In genomic region chr5:115843444-115844130, GRCh38 we compare ENCODE assay signal across 10 cellular contexts. TPM values are rescaled to one million over a fixed set of nuclear protein-coding genes. Genes with fewer than 3 reads are reported as not detected.
DNase-seq lines count a peak whose midpoint lies in the region; ATAC-seq and TF ChIP-seq lines count a peak whose summit lies in the region.
"Had no signal": no experiment of that assay in that cellular context is flagged by ENCODE, and none has a peak within 500 bp of the region (broad histone marks: within the 10 kb centered on the region; RNA-seq: fewer than 3 reads in every experiment).

No MANE protein-coding gene starts in this region.

- H3K36me3 ChIP-seq in heart right ventricle (no peaks in the 10 kb centered on the region), aorta (ENCODE audit: control insufficient read depth in 1 of 2, insufficient read depth in 2 of 2, low read length in 1 of 2) (no peaks in the 10 kb centered on the region)

- no peaks in the 10 kb centered on the region for H3K9me3 Mint-ChIP-seq in activated T-helper 1 cell treated with anti-CD3 and anti-CD28 coated beads, Interleukin-12 subunit alpha, Interleukin-12 subunit beta, Interleukin-2, Interleukin-4 antibody, amounts not matched to agents 30 ng/mL and 10 ng/mL and 1 ng/mL, durations not matched to agents 14 hours and 24 hours and 36 hours
- no peaks in the 10 kb centered on the region for H3K9me3 Mint-ChIP-seq in immature natural killer cell
- H3K9me3 Mint-ChIP-seq: T-helper 1 cell treated with Interleukin-12 subunit alpha and Interleukin-12 subunit beta and Interleukin-4 antibody, amounts not matched to agents 30 μg/mL and 1 μg/mL, for 36 hours had no signal

- DNase-seq in heart right ventricle (peak in 1 of 2 donors; percentile 14), left ventricle myocardium superior (no peak), immature natural killer cell (no peak), aorta (no peak), NCI-H1694 (lab: John Stamatoyannopoulos, UW) (no peak)
- no peak for DNase-seq in activated T-helper 1 cell treated with anti-CD3 and anti-CD28 coated beads, Interleukin-12 subunit alpha, Interleukin-12 subunit beta, Interleukin-2, Interleukin-4 antibody, amounts not matched to agents 30 ng/mL and 10 ng/mL and 1 ng/mL, durations not matched to agents 14 hours and 24 hours and 36 hours (ENCODE audit: low spot score)
- DNase-seq: mesendoderm had no signal

- H3K4me1 Mint-ChIP-seq in activated T-helper 1 cell treated with anti-CD3 and anti-CD28 coated beads, Interleukin-12 subunit alpha, Interleukin-12 subunit beta, Interleukin-2, Interleukin-4 antibody, amounts not matched to agents 30 ng/mL and 10 ng/mL and 1 ng/mL, durations not matched to agents 14 hours and 24 hours and 36 hours (ENCODE audit: low read depth): peaks cover 44% of the 10 kb centered on the region
- peaks cover 41 to 50% of the 10 kb centered on the region in 2 donors for H3K4me1 Mint-ChIP-seq in immature natural killer cell

- H3K4me3 ChIP-seq in heart right ventricle (peak overlapping the region in 9 of 10 donors; percentile 59 to 96 (median 90)), aorta (ENCODE audit: low read length in 2 of 2) (peak overlapping the region; percentile 72 to 83)

- intact Hi-C loops in heart right ventricle (cut with DNase I) (loop anchor here in 6 of 10 donors (5.0 to 10.0 kb wide), 6 partner anchors 211 to 529 kb away; partner anchors contain the start of genes TMED7 (in 2 of the 6) and COMMD10 (in 1 of the 6)), left ventricle myocardium superior (cut with micrococcal nuclease) (no loop called here), aorta (cut with DNase I) (loop anchor here (5.0 to 10.0 kb wide), 4 partner anchors 121 to 224 kb away; partner anchors contain the start of genes ARL14EPL (in 1 of the 2) and LVRN (in 1 of the 2))
- intact Hi-C loops in activated T-helper 1 cell treated with anti-CD3 and anti-CD28 coated beads, Interleukin-12 subunit alpha, Interleukin-12 subunit beta, Interleukin-2, Interleukin-4 antibody, amounts not matched to agents 30 ng/mL and 10 ng/mL and 1 ng/mL, durations not matched to agents 14 hours and 24 hours and 36 hours (cut with micrococcal nuclease): no loop called here

- 61 to 66% methylated on average over 6 of the region's 6 CpGs for WGBS in heart right ventricle, 2 donors
- WGBS in aorta, 2 donors: 19 to 21% methylated on average over 6 of the region's 6 CpGs

- H3K27ac ChIP-seq in heart right ventricle: peak overlapping the region; percentile 4 to 98 (median 95)
- H3K27ac ChIP-seq in aorta (ENCODE audit: low read depth in 1 of 2, low read length in 2 of 2): no peak overlapping the region

- no peaks in the 10 kb centered on the region for H3K27me3 ChIP-seq in heart right ventricle
- no peaks in the 10 kb centered on the region for H3K27me3 ChIP-seq in aorta (ENCODE audit: control insufficient read depth in 1 of 2, insufficient read depth in 2 of 2, low read length in 1 of 2)

- H3K9me3 ChIP-seq in heart right ventricle (no peaks in the 10 kb centered on the region), aorta (ENCODE audit: control insufficient read depth, low read length) (no peaks in the 10 kb centered on the region)

- peaks cover 17% of the 10 kb centered on the region for H3K36me3 Mint-ChIP-seq in activated T-helper 1 cell treated with anti-CD3 and anti-CD28 coated beads, Interleukin-12 subunit alpha, Interleukin-12 subunit beta, Interleukin-2, Interleukin-4 antibody, amounts not matched to agents 30 ng/mL and 10 ng/mL and 1 ng/mL, durations not matched to agents 14 hours and 24 hours and 36 hours (ENCODE audit: low read depth)
- H3K36me3 Mint-ChIP-seq in immature natural killer cell: no peaks in the 10 kb centered on the region

- H3K4me3 Mint-ChIP-seq in activated T-helper 1 cell treated with anti-CD3 and anti-CD28 coated beads, Interleukin-12 subunit alpha, Interleukin-12 subunit beta, Interleukin-2, Interleukin-4 antibody, amounts not matched to agents 30 ng/mL and 10 ng/mL and 1 ng/mL, durations not matched to agents 14 hours and 24 hours and 36 hours: peak overlapping the region; percentile 93
- H3K4me3 Mint-ChIP-seq in immature natural killer cell: peak overlapping the region in 4 of 5 donors; percentile 98 to 99 (median 98)

- ATAC-seq in heart right ventricle: peak in 1 of 8 donors; percentile 25
- ATAC-seq in left ventricle myocardium superior: no peak
- ATAC-seq in aorta (ENCODE audit: low FRiP score): no peak
- ATAC-seq in GM18861 (IDR thresholded peaks at IDR 0.05; ENCODE audit: unreplicated experiment): no peak
- ATAC-seq in HG02678 (IDR thresholded peaks at IDR 0.05; ENCODE audit: unreplicated experiment): no peak

- no peak for TF ChIP-seq CTCF in heart right ventricle (IDR thresholded peaks at IDR 0.05)

- no peak overlapping the region for H3K27ac Mint-ChIP-seq in activated T-helper 1 cell treated with anti-CD3 and anti-CD28 coated beads, Interleukin-12 subunit alpha, Interleukin-12 subunit beta, Interleukin-2, Interleukin-4 antibody, amounts not matched to agents 30 ng/mL and 10 ng/mL and 1 ng/mL, durations not matched to agents 14 hours and 24 hours and 36 hours
- H3K27ac Mint-ChIP-seq in immature natural killer cell: peak overlapping the region in 4 of 6 donors; percentile 53 to 97 (median 91)
- H3K27ac Mint-ChIP-seq: T-helper 1 cell treated with Interleukin-12 subunit alpha and Interleukin-12 subunit beta and Interleukin-4 antibody, amounts not matched to agents 30 μg/mL and 1 μg/mL, for 36 hours had no signal

- H3K4me1 ChIP-seq in heart right ventricle (peaks cover 4 to 79% (median 52%) of the 10 kb centered on the region in 9 donors), aorta (ENCODE audit: control insufficient read depth in 1 of 2, insufficient read depth in 2 of 2, low read length in 2 of 2) (peaks cover 0 to 15% of the 10 kb centered on the region in 2 donors)

- H3K27me3 Mint-ChIP-seq in activated T-helper 1 cell treated with anti-CD3 and anti-CD28 coated beads, Interleukin-12 subunit alpha, Interleukin-12 subunit beta, Interleukin-2, Interleukin-4 antibody, amounts not matched to agents 30 ng/mL and 10 ng/mL and 1 ng/mL, durations not matched to agents 14 hours and 24 hours and 36 hours (ENCODE audit: insufficient read depth): no peaks in the 10 kb centered on the region
- H3K27me3 Mint-ChIP-seq in immature natural killer cell (ENCODE audit: low read depth in 3 of 3): peaks cover 5 to 13% (median 12%) of the 10 kb centered on the region in 3 donors

RNA-seq across cellular contexts. Expression of gene AP3S1, which starts 1.9 kb away (rescaled TPM):
- total RNA-seq in heart right ventricle: 10 to 100 TPM; 31.9 to 63.0 (median 42.2) TPM
- polyA plus RNA-seq in heart right ventricle: 10 to 100 TPM; 30.3 to 42.2 TPM
- total RNA-seq in left ventricle myocardium superior: 50.9 TPM
- total RNA-seq in activated T-helper 1 cell treated with anti-CD3 and anti-CD28 coated beads, Interleukin-12 subunit alpha, Interleukin-12 subunit beta, Interleukin-2, Interleukin-4 antibody, amounts not matched to agents 30 ng/mL and 10 ng/mL and 1 ng/mL, durations not matched to agents 14 hours and 24 hours and 36 hours: 49.7 and 53.5 TPM in 2 replicates
- polyA plus RNA-seq in immature natural killer cell: 10 to 100 TPM; 63.7 to 96.1 (median 71.7) TPM
- 100 to 1,000 TPM; 114 to 118 TPM for total RNA-seq in aorta
- 100 to 1,000 TPM in 1 of 2 donors, 10 to 100 TPM in 1; 86.5 to 273 TPM for polyA plus RNA-seq in aorta

RNA-seq across cellular contexts. Expression of gene ATG12, which starts 2.2 kb away (rescaled TPM):
- 10 to 100 TPM; 18.0 to 29.8 (median 24.3) TPM for total RNA-seq in heart right ventricle
- polyA plus RNA-seq in heart right ventricle: 10 to 100 TPM; 27.2 to 28.6 TPM
- total RNA-seq in left ventricle myocardium superior: 23.6 TPM
- total RNA-seq in activated T-helper 1 cell treated with anti-CD3 and anti-CD28 coated beads, Interleukin-12 subunit alpha, Interleukin-12 subunit beta, Interleukin-2, Interleukin-4 antibody, amounts not matched to agents 30 ng/mL and 10 ng/mL and 1 ng/mL, durations not matched to agents 14 hours and 24 hours and 36 hours: 29.6 and 37.4 TPM in 2 replicates
- 100 to 1,000 TPM in 2 of 3 donors, 10 to 100 TPM in 1; 91.5 to 140 (median 130) TPM for polyA plus RNA-seq in immature natural killer cell
- total RNA-seq in aorta: 10 to 100 TPM; 42.5 to 52.5 TPM
- 10 to 100 TPM; 45.3 to 62.6 TPM for polyA plus RNA-seq in aorta

RNA-seq across cellular contexts. Expression of gene CDO1, which starts 27.1 kb away (rescaled TPM):
- total RNA-seq in heart right ventricle (1 to 10 TPM; 2.3 to 6.3 (median 5.0) TPM), left ventricle myocardium superior (5.4 TPM), aorta (10 to 100 TPM; 11.6 to 27.7 TPM)
- polyA plus RNA-seq in heart right ventricle (10 to 100 TPM in 1 of 2 donors, 1 to 10 TPM in 1; 4.7 to 14.8 TPM), immature natural killer cell (not detected), aorta (10 to 100 TPM; 93.9 to 97.9 TPM)
- 0.49 and 0.66 TPM in 2 replicates for total RNA-seq in activated T-helper 1 cell treated with anti-CD3 and anti-CD28 coated beads, Interleukin-12 subunit alpha, Interleukin-12 subunit beta, Interleukin-2, Interleukin-4 antibody, amounts not matched to agents 30 ng/mL and 10 ng/mL and 1 ng/mL, durations not matched to agents 14 hours and 24 hours and 36 hours

Comparison
In these comparisons a context has a peak if more than half of its experiments do, and no peak if none do; other contexts are left out.
1. intact Hi-C loops: an anchor here in heart right ventricle (5.0 to 10.0 kb wide) and aorta (5.0 to 10.0 kb wide); none called in left ventricle myocardium superior and activated T-helper 1 cell treated with anti-CD3 and anti-CD28 coated beads, Interleukin-12 subunit alpha, Interleukin-12 subunit beta, Interleukin-2, Interleukin-4 antibody, amounts not matched to agents 30 ng/mL and 10 ng/mL and 1 ng/mL, durations not matched to agents 14 hours and 24 hours and 36 hours.
2. H3K27ac ChIP-seq: peak in heart right ventricle (10 of 10); none in aorta (0 of 2).